Comparison of ENCODE assay signal across 9 cellular contexts in genomic region chr5:93584531-93585053, GRCh38. TPM values are rescaled to one million over a fixed set of nuclear protein-coding genes. Genes with fewer than 3 reads are reported as not detected.
DNase-seq lines count a peak whose midpoint lies in the region; ATAC-seq, FAIRE-seq and TF ChIP-seq lines count a peak whose summit lies in the region.
"Had no signal": no experiment of that assay in that cellular context is flagged by ENCODE, and none has a peak within 500 bp of the region (broad histone marks: within the 10 kb centered on the region; RNA-seq: fewer than 3 reads in every experiment).

No MANE protein-coding gene starts in this region.

- peaks cover 13% of the 10 kb centered on the region for H3K4me1 Mint-ChIP-seq in Caco-2 (ENCODE audit: low read depth, unreplicated experiment)
- peaks cover 16 to 39% (median 33%) of the 10 kb centered on the region in 4 donors for H3K4me1 Mint-ChIP-seq in naive thymus-derived CD8-positive, alpha-beta T cell

- TF ChIP-seq CTCF in Caco-2 (IDR thresholded peaks at IDR 0.05; ENCODE audit: insufficient read depth in 1 of 2, low read depth in 1 of 2, low read length in 1 of 2, severe bottlenecking in 1 of 2, unreplicated experiment in 1 of 2): no peak
- no peak for TF ChIP-seq CTCF in pancreas (IDR thresholded peaks at IDR 0.05)

- H3K9me3 ChIP-seq in Caco-2: no peaks in the 10 kb centered on the region
- H3K9me3 ChIP-seq in ectodermal cell (ENCODE audit: control insufficient read depth, low read length): no peaks in the 10 kb centered on the region
- no peaks in the 10 kb centered on the region for H3K9me3 ChIP-seq in pancreas

- H3K36me3 Mint-ChIP-seq in Caco-2 (ENCODE audit: insufficient read depth, unreplicated experiment): no peaks in the 10 kb centered on the region
- H3K36me3 Mint-ChIP-seq in naive thymus-derived CD8-positive, alpha-beta T cell: peaks cover 5 to 9% (median 9%) of the 10 kb centered on the region in 3 donors

- H3K4me1 ChIP-seq in Caco-2 (no peaks in the 10 kb centered on the region), ectodermal cell (ENCODE audit: control insufficient read depth, insufficient read depth, low read length) (peaks cover 3% of the 10 kb centered on the region), pancreas (peaks cover 0 to 5% (median 0%) of the 10 kb centered on the region in 3 donors)

- peaks cover 14% of the 10 kb centered on the region for H3K27me3 Mint-ChIP-seq in Caco-2 (ENCODE audit: insufficient read depth, unreplicated experiment)
- peaks cover 36 to 56% (median 42%) of the 10 kb centered on the region in 5 donors for H3K27me3 Mint-ChIP-seq in naive thymus-derived CD8-positive, alpha-beta T cell

- H3K27me3 ChIP-seq in Caco-2 (replicated peaks; ENCODE audit: control insufficient read depth, insufficient read depth, low read length): 0 out of 2 replicates have a peak, but pooled peaks cover 1% of the 10 kb centered on the region
- H3K27me3 ChIP-seq in ectodermal cell (ENCODE audit: control insufficient read depth, insufficient read depth, low read length, poor library complexity, severe bottlenecking): peaks cover 76% of the 10 kb centered on the region
- peaks cover 0 to 14% (median 0%) of the 10 kb centered on the region in 4 donors for H3K27me3 ChIP-seq in pancreas

- TF ChIP-seq RAD21 in Ishikawa (IDR thresholded peaks at IDR 0.05; ENCODE audit: low read depth): no peak

- BruUV-seq in Caco-2 (replicated peaks; lab: Mats Ljungman, UMichigan): no TSS peak

- H3K36me3 ChIP-seq in Caco-2 (ENCODE audit: control insufficient read depth, insufficient read depth, low read length) (no peaks in the 10 kb centered on the region), ectodermal cell (ENCODE audit: control insufficient read depth, insufficient read depth, low read length) (peaks cover 16% of the 10 kb centered on the region), pancreas (no peaks in the 10 kb centered on the region)

- CTCF ChIA-PET in Caco-2 (lab: Charles Lee): no interaction called here

- DNase-seq in Caco-2: no peak
- peak in 2 of 6 donors; percentile 33 to 68 for DNase-seq in pancreas
- DNase-seq in activated gamma-delta T cell treated with Interleukin-2 at 50 U/mL for 16 hours: no peak
- DNase-seq in effector CD8-positive, alpha-beta T cell (lab: John Stamatoyannopoulos, UW): no peak
- no peak for DNase-seq in naive thymus-derived CD8-positive, alpha-beta T cell

- TF ChIP-seq EP300 in Ishikawa (IDR thresholded peaks at IDR 0.05; ENCODE audit: borderline replicate concordance): no peak

- H3K27ac ChIP-seq in ectodermal cell (ENCODE audit: insufficient read depth, low read depth, low read length, poor library complexity, severe bottlenecking) (peak overlapping the region; percentile 40), pancreas (no peak overlapping the region)

- no peaks in the 10 kb centered on the region for H3K9me3 Mint-ChIP-seq in Caco-2 (ENCODE audit: unreplicated experiment)
- peaks cover 0 to 17% (median 4%) of the 10 kb centered on the region in 9 donors for H3K9me3 Mint-ChIP-seq in naive thymus-derived CD8-positive, alpha-beta T cell

- H3K4me3 ChIP-seq in Caco-2 (ENCODE audit: low read depth, low read length) (peak overlapping the region; percentile 31), ectodermal cell (ENCODE audit: insufficient read depth, low read depth, low read length) (peak overlapping the region; percentile 78), pancreas (peak overlapping the region; percentile 20 to 51 (median 49))

- no peak for FAIRE-seq in pancreas (lab: Jason Lieb, UNC)

- H3K27ac Mint-ChIP-seq in Caco-2 (ENCODE audit: unreplicated experiment): no peak overlapping the region
- no peak overlapping the region for H3K27ac Mint-ChIP-seq in naive thymus-derived CD8-positive, alpha-beta T cell

- POLR2A ChIA-PET in Caco-2 (lab: Charles Lee): no interaction called here
- POLR2A ChIA-PET in naive thymus-derived CD8-positive, alpha-beta T cell (lab: Charles Lee): interaction anchor here (0.6 kb wide), 1 partner anchor 860 kb away, joined by 3 read pairs; no protein-coding TSS in a partner anchor

- 0 to 1% methylated on average over 46 to 47 of the region's 54 CpGs for WGBS in ectodermal cell, 2 experiments
- WGBS in pancreas, 2 donors: 1 to 2% methylated on average over 22 to 50 of the region's 54 CpGs

- ATAC-seq in pancreas (no peak), HG02852 (IDR thresholded peaks at IDR 0.05; ENCODE audit: unreplicated experiment) (no peak)
- ATAC-seq in naive thymus-derived CD8-positive, alpha-beta T cell: no peak

- no peak overlapping the region for H3K4me3 Mint-ChIP-seq in Caco-2 (ENCODE audit: unreplicated experiment)
- H3K4me3 Mint-ChIP-seq in naive thymus-derived CD8-positive, alpha-beta T cell: peak overlapping the region in 2 of 10 donors; percentile 45 to 64

- intact Hi-C loops in Caco-2 (cut with micrococcal nuclease; ENCODE audit: unreplicated experiment) (loop anchor here (5.0 to 10.0 kb wide), 2 partner anchors 98 to 730 kb away; no protein-coding TSS in a partner anchor), pancreas (cut with DNase I) (no loop called here)

TF ChIP-seq in Ishikawa, 13 proteins besides CTCF, POLR2A, EP300 and RAD21:
- TF ChIP-seq CEBPB (IDR thresholded peaks at IDR 0.05) (0 out of 2 replicates have a peak, but pooled peaks have one; percentile 11), ZBTB7A (IDR thresholded peaks at IDR 0.05; ENCODE audit: low read depth) (no peak)

RNA-seq across cellular contexts. Expression of gene NR2F1, which starts 1.6 kb away (rescaled TPM):
- total RNA-seq in Caco-2 (2022) (0.70 and 1.2 TPM in 2 replicates), pancreas (1 to 10 TPM; 1.4 to 8.1 (median 5.6) TPM)
- 140 TPM for polyA plus RNA-seq in ectodermal cell (2013, experiment 1 of 4)
- polyA plus RNA-seq in ectodermal cell (2013, experiment 2 of 4): 135 TPM
- polyA plus RNA-seq in ectodermal cell (2013, experiment 3 of 4): 150 TPM
- polyA plus RNA-seq in ectodermal cell (2013, experiment 4 of 4): 188 TPM
- 1 to 10 TPM; 4.3 to 4.4 TPM for polyA plus RNA-seq in pancreas
- total RNA-seq in naive thymus-derived CD8-positive, alpha-beta T cell: not detected
- polyA plus RNA-seq in naive thymus-derived CD8-positive, alpha-beta T cell: not detected
- total RNA-seq: T-helper 1 cell treated with Interleukin-12 subunit alpha and Interleukin-12 subunit beta and Interleukin-4 antibody, amounts not matched to agents 30 ng/mL and 1 ng/mL, for 36 hours had no signal

RNA-seq across cellular contexts. Expression of gene NR2F1-AS1, which starts 3.6 kb away (rescaled TPM):
- 0.32 TPM in 1 of 2 replicates, not detected in the other for total RNA-seq in Caco-2 (2022)
- polyA plus RNA-seq in ectodermal cell (2013, experiment 1 of 4): 17.0 TPM
- polyA plus RNA-seq in ectodermal cell (2013, experiment 2 of 4): 18.7 TPM
- polyA plus RNA-seq in ectodermal cell (2013, experiment 3 of 4): 13.3 TPM
- 19.5 TPM for polyA plus RNA-seq in ectodermal cell (2013, experiment 4 of 4)
- total RNA-seq in pancreas: 1 to 10 TPM in 5 of 6 donors, under 1 TPM in 1; 0.65 to 2.7 (median 2.0) TPM
- 1 to 10 TPM; 3.1 to 4.4 TPM for polyA plus RNA-seq in pancreas
- not detected for total RNA-seq in naive thymus-derived CD8-positive, alpha-beta T cell
- not detected for polyA plus RNA-seq in naive thymus-derived CD8-positive, alpha-beta T cell
- total RNA-seq: T-helper 1 cell treated with Interleukin-12 subunit alpha and Interleukin-12 subunit beta and Interleukin-4 antibody, amounts not matched to agents 30 ng/mL and 1 ng/mL, for 36 hours had no signal
